20 cellular contexts compared by ENCODE assay signal in genomic region chr12:22700126-22700525, GRCh38.
DNase-seq lines count a peak whose midpoint lies in the region; ATAC-seq, FAIRE-seq and TF ChIP-seq lines count a peak whose summit lies in the region.
"Had no signal": no experiment of that assay in that cellular context is flagged by ENCODE, and none has a peak within 500 bp of the region (broad histone marks: within the 10 kb centered on the region; RNA-seq: fewer than 3 reads in every experiment).

No MANE protein-coding gene starts in this region.

- no peaks in the 10 kb centered on the region for H4K20me1 ChIP-seq in astrocyte (ENCODE audit: insufficient read depth, low read length)

- no peaks in the 10 kb centered on the region for H3K36me3 ChIP-seq in astrocyte (ENCODE audit: insufficient read depth, low read length)
- H3K36me3 ChIP-seq in iPS-20b (ENCODE audit: insufficient read depth, low read depth, low read length) = no peaks in the 10 kb centered on the region
- H3K36me3 ChIP-seq: pancreas had no signal

- H3K27ac ChIP-seq in astrocyte (ENCODE audit: low read depth, low read length) (no peak overlapping the region), iPS-20b (ENCODE audit: low read length) (no peak overlapping the region)
- H3K27ac ChIP-seq: pancreas, testis had no signal

- H3K4me2 ChIP-seq in astrocyte (ENCODE audit: low read length) = peak overlapping the region; percentile 4

- in situ Hi-C loops in ACHN (cut with HindIII; ENCODE audit: low pct_ligation_motif_present, low pct_unique_long_range_greater_than_20kb, low sequenced_read_pairs) = no loop called here

- no peaks in the 10 kb centered on the region for H3K79me2 ChIP-seq in astrocyte (ENCODE audit: insufficient read depth, low read length)

- TF ChIP-seq CTCF in astrocyte (IDR thresholded peaks at IDR 0.05; ENCODE audit: insufficient read depth, low read depth, low read length) = no peak

- H3K4me3 Mint-ChIP-seq in astrocyte (ENCODE audit: unreplicated experiment) = no peak overlapping the region
- H3K4me3 Mint-ChIP-seq: activated T-helper 1 cell treated with anti-CD3 and anti-CD28 coated beads, Interleukin-12 subunit alpha, Interleukin-12 subunit beta, Interleukin-2, Interleukin-4 antibody, amounts not matched to agents 30 ng/mL and 10 ng/mL and 1 ng/mL, durations not matched to agents 14 hours and 24 hours and 36 hours had no signal

- ATAC-seq in GM21515 (IDR thresholded peaks at IDR 0.05; ENCODE audit: unreplicated experiment) = no peak
- ATAC-seq in HG03280 (IDR thresholded peaks at IDR 0.05; ENCODE audit: unreplicated experiment) = no peak
- ATAC-seq: mucosa of descending colon had no signal

- H3K36me3 Mint-ChIP-seq in astrocyte (ENCODE audit: low read depth, unreplicated experiment) = no peaks in the 10 kb centered on the region

- no peak overlapping the region for H2AFZ ChIP-seq in astrocyte (ENCODE audit: low read depth, low read length)

- peak; percentile 65 for DNase-seq in ACHN
- DNase-seq in GOT3 (lab: John Stamatoyannopoulos, UW) = peak; percentile 2
- peak; percentile 61 for DNase-seq in astrocyte (ENCODE audit: low read depth)
- DNase-seq in NCI-H510A treated with DMSO at 0.1 percent for 48 hours (lab: John Stamatoyannopoulos, UW) = no peak
- DNase-seq in NCI-H1436 treated with DMSO at 0.1 percent for 48 hours (lab: John Stamatoyannopoulos, UW) = no peak
- DNase-seq: dermis blood vessel endothelial cell; DMS 273 treated with DMSO at 0.1 percent for 48 hours; foreskin fibroblast; mucosa of descending colon; NCI-H1694; pancreas; Right ventricle myocardium superior; stimulated activated CD4-positive, alpha-beta T cell treated with anti-CD3 and anti-CD28 coated beads, Interleukin-15, amount 100 ng/mL, for 24 hours; T-helper 9 cell; testis had no signal

- no peaks in the 10 kb centered on the region for H3K27me3 Mint-ChIP-seq in astrocyte (ENCODE audit: low read depth, unreplicated experiment)

- peak; percentile 20 for FAIRE-seq in astrocyte (lab: Jason Lieb, UNC)
- FAIRE-seq: islet of Langerhans, pancreas had no signal

- no peak overlapping the region for H3K27ac Mint-ChIP-seq in astrocyte (ENCODE audit: unreplicated experiment)
- H3K27ac Mint-ChIP-seq: activated T-helper 1 cell treated with anti-CD3 and anti-CD28 coated beads, Interleukin-12 subunit alpha, Interleukin-12 subunit beta, Interleukin-2, Interleukin-4 antibody, amounts not matched to agents 30 ng/mL and 10 ng/mL and 1 ng/mL, durations not matched to agents 14 hours and 24 hours and 36 hours had no signal

- no peaks in the 10 kb centered on the region for H3K9me3 ChIP-seq in astrocyte (ENCODE audit: insufficient read depth, low read depth, low read length)
- no peaks in the 10 kb centered on the region for H3K9me3 ChIP-seq in iPS-20b (ENCODE audit: insufficient read depth, low read depth, low read length)
- H3K9me3 ChIP-seq: mucosa of descending colon, pancreas, testis had no signal

- no peak overlapping the region for H3K9ac ChIP-seq in astrocyte (ENCODE audit: low read length)
- H3K9ac ChIP-seq in iPS-20b (ENCODE audit: low read depth, low read length) = no peak overlapping the region

- peaks cover 11% of the 10 kb centered on the region for H3K4me1 ChIP-seq in astrocyte (ENCODE audit: insufficient read depth, low read length)
- peaks cover 19% of the 10 kb centered on the region for H3K4me1 ChIP-seq in iPS-20b (ENCODE audit: insufficient read depth, low read length)
- H3K4me1 ChIP-seq: pancreas, testis had no signal

- peaks cover 3% of the 10 kb centered on the region for H3K9me3 Mint-ChIP-seq in astrocyte (ENCODE audit: unreplicated experiment)
- H3K9me3 Mint-ChIP-seq: activated T-helper 1 cell treated with anti-CD3 and anti-CD28 coated beads, Interleukin-12 subunit alpha, Interleukin-12 subunit beta, Interleukin-2, Interleukin-4 antibody, amounts not matched to agents 30 ng/mL and 10 ng/mL and 1 ng/mL, durations not matched to agents 14 hours and 24 hours and 36 hours had no signal

- H3K27me3 ChIP-seq in astrocyte (ENCODE audit: insufficient read depth, low read length) (no peaks in the 10 kb centered on the region), iPS-20b (ENCODE audit: insufficient read depth, low read length) (no peaks in the 10 kb centered on the region)
- H3K27me3 ChIP-seq: pancreas, testis had no signal

- H3K4me1 Mint-ChIP-seq in astrocyte (ENCODE audit: low read depth, unreplicated experiment) = no peaks in the 10 kb centered on the region

- H3K4me3 ChIP-seq in astrocyte (ENCODE audit: insufficient read depth, low read depth, low read length) (no peak overlapping the region), iPS-20b (ENCODE audit: low read length) (peak overlapping the region; percentile 18; the same call in 1 of the 2 replicates)
- H3K4me3 ChIP-seq: mucosa of descending colon, pancreas, testis had no signal

Comparison
In these comparisons a context has a peak if more than half of its experiments do, and no peak if none do; other contexts are left out.
1. DNase-seq: peak in ACHN (single experiment), GOT3 (single experiment) and astrocyte (single experiment); none in NCI-H510A treated with DMSO at 0.1 percent for 48 hours (single experiment) and NCI-H1436 treated with DMSO at 0.1 percent for 48 hours (single experiment).